Comparison of ENCODE assay signal across 7 cellular contexts in the genomic region with DNA sequence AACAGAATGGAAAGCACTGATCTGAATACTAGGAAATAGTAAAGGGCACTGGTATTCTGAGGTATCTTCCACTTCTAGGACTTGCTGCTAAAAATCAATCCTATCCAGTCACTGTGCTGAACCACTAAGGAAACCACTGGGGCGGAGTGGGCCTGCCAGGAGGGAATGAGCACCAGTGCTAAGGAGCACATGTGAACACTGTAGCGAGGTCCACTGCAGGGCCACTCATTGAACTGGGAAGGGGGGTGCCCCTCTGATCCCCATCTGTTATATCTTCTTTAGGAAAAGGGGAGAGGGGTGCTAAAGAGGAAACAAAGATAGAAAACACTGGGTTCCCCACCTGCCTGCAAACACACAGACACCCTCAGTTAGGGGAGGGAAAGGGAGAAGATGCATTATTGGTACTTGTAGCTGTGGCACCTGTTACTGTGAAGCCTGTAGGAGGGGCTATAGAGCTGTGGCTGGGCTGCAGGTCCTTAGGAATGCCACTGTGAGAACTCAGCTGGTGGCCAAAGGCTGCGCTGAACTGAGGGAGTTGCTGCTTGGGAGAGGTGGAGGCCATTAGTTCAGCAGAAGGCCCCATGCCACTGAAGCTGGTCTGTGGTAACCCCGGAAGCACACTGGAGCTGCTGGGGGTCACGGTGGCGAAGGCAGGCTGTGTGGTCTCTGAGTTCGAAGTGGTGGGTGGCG.
DNase-seq lines count a peak whose midpoint lies in the region; ATAC-seq and TF ChIP-seq lines count a peak whose summit lies in the region.

No MANE protein-coding gene starts in this region.

- TF ChIP-seq CTCF in GM10248 (IDR thresholded peaks at IDR 0.05; ENCODE audit: control extremely low read depth, extremely low read depth, low read depth, missing control alignments): peak; percentile 40

- ATAC-seq in HG02852 (IDR thresholded peaks at IDR 0.05; ENCODE audit: unreplicated experiment) (peak; percentile 60), HG03175 (IDR thresholded peaks at IDR 0.05; ENCODE audit: unreplicated experiment) (no peak)

- peaks cover 41% of the 10 kb centered on the region for H3K36me3 Mint-ChIP-seq in activated CD4-positive, alpha-beta T cell treated with anti-CD3 and anti-CD28 coated beads, Interleukin-2, amount 10 ng/mL, durations not matched to agents 7 days and 5 days (ENCODE audit: low read depth)

- no peaks in the 10 kb centered on the region for H3K4me1 Mint-ChIP-seq in activated CD4-positive, alpha-beta T cell treated with anti-CD3 and anti-CD28 coated beads, Interleukin-2, amount 10 ng/mL, durations not matched to agents 7 days and 5 days

- POLR2A ChIA-PET in GM10248 (lab: Yijun Ruan, JAX): no interaction called here
- POLR2A ChIA-PET in activated CD4-positive, alpha-beta T cell treated with anti-CD3 and anti-CD28 coated beads, Interleukin-2, amount 10 ng/mL, durations not matched to agents 7 days and 5 days (lab: Charles Lee): no interaction called here

- no peaks in the 10 kb centered on the region for H3K27me3 Mint-ChIP-seq in activated CD4-positive, alpha-beta T cell treated with anti-CD3 and anti-CD28 coated beads, Interleukin-2, amount 10 ng/mL, durations not matched to agents 7 days and 5 days

- H3K9me3 Mint-ChIP-seq in activated CD4-positive, alpha-beta T cell treated with anti-CD3 and anti-CD28 coated beads, Interleukin-2, amount 10 ng/mL, durations not matched to agents 7 days and 5 days: no peaks in the 10 kb centered on the region

- H3K27ac Mint-ChIP-seq in activated CD4-positive, alpha-beta T cell treated with anti-CD3 and anti-CD28 coated beads, Interleukin-2, amount 10 ng/mL, durations not matched to agents 7 days and 5 days: no peak overlapping the region

- DNase-seq in GM10248 (ENCODE audit: extremely low spot score) (no peak), lung microvascular endothelial cell (ENCODE audit: low read depth in 2 of 2) (peak; percentile 28 to 36), amygdala (lab: John Stamatoyannopoulos, UW) (no peak), SKM-1 (lab: John Stamatoyannopoulos, UW; ENCODE audit: unreplicated experiment) (no peak)
- peak; percentile 32 for DNase-seq in activated CD4-positive, alpha-beta T cell treated with anti-CD3 and anti-CD28 coated beads, Interleukin-2, amount 10 ng/mL, durations not matched to agents 7 days and 5 days

- no peak overlapping the region for H3K4me3 Mint-ChIP-seq in activated CD4-positive, alpha-beta T cell treated with anti-CD3 and anti-CD28 coated beads, Interleukin-2, amount 10 ng/mL, durations not matched to agents 7 days and 5 days

- CTCF ChIA-PET in GM10248 (lab: Yijun Ruan, JAX): interaction anchor here (0.7 to 2.3 kb wide), 5 partner anchors 9 to 152 kb away, joined by 3 to 12 read pairs (median 4); no protein-coding TSS in a partner anchor
- CTCF ChIA-PET in activated CD4-positive, alpha-beta T cell treated with anti-CD3 and anti-CD28 coated beads, Interleukin-2, amount 10 ng/mL, durations not matched to agents 7 days and 5 days (lab: Charles Lee): interaction anchor here (0.6 to 1.3 kb wide), 5 partner anchors 9 to 378 kb away, joined by 3 read pairs; no protein-coding TSS in a partner anchor

Comparison
In these comparisons a context has a peak if more than half of its experiments do, and no peak if none do; other contexts are left out.
1. DNase-seq: peak in activated CD4-positive, alpha-beta T cell treated with anti-CD3 and anti-CD28 coated beads, Interleukin-2, amount 10 ng/mL, durations not matched to agents 7 days and 5 days (single experiment) and lung microvascular endothelial cell (2 of 2); none in GM10248 (single experiment), amygdala (0 of 56) and SKM-1 (single experiment).